Comparison of ENCODE assay signal across 1 cellular context in genomic region chr3:41286305-41286704, GRCh38.
TF ChIP-seq lines count a peak whose summit lies in the region.

No MANE protein-coding gene starts in this region.

TF ChIP-seq in SK-N-SH treated with all-trans-retinoic acid at 6 μM for 48 hours, 23 proteins besides CTCF, POLR2A, EP300 and RAD21 (continued from another document):
- TF ChIP-seq CSRNP3 (CRISPR knock-in tag; IDR thresholded peaks at IDR 0.05), result no peak
- TF ChIP-seq ZNF70 (CRISPR knock-in tag; IDR thresholded peaks at IDR 0.05), result no peak
- no peak for TF ChIP-seq ZC3H10 (CRISPR knock-in tag; IDR thresholded peaks at IDR 0.05)
- TF ChIP-seq ZNF565 (CRISPR knock-in tag; conservative IDR thresholded peaks at IDR 0.05; ENCODE audit: low read depth), result no peak
